In the genomic region with DNA sequence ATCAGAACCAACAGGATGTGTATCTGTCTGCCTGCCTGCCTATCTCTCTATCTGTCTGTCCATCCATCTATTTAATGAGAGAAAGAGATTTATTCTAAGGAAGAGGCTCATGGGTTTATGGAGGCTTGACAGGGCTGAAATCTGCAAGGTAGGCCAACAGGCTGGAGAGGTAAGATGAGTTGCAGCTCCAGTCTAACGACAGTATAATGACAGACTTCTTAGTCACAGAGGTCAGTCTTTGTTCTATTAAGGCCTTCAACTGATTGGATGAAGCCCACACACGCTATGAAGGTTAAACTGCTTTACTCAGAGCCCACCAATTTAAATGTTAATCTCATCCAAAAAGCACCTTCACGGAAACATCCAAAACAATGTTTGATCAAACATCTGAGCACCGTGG, we compare ENCODE assay signal across 28 cellular contexts.
"Had no signal": no experiment of that assay in that cellular context is flagged by ENCODE, and none has a peak within 500 bp of the region (broad histone marks: within the 10 kb centered on the region; RNA-seq: fewer than 3 reads in every experiment).

No MANE protein-coding gene starts in this region.

- H3K27ac ChIP-seq: KMS-11, Peyer's patch, SJCRH30, SK-N-MC had no signal

- H3K27me3 ChIP-seq: Peyer's patch, SJCRH30 had no signal

- DNase-seq: Karpas-422, KBM-7, MM.1S, MV-4-11, NCI-H1092, NCI-H1105, NCI-H1417 treated with DMSO at 0.1 percent for 48 hours, NCI-H1436 treated with DMSO at 0.1 percent for 48 hours, NCI-H1694 treated with DMSO at 0.1 percent for 48 hours, NCI-H187 treated with DMSO at 0.1 percent for 48 hours, NCI-H2029, NCI-H2081, NCI-H2171 treated with DMSO at 0.1 percent for 48 hours, NCI-H2227 treated with DMSO at 0.1 percent for 48 hours, NCI-H345, NCI-H446, NCI-H510A treated with DMSO at 0.1 percent for 48 hours, NCI-H524 treated with DMSO at 0.1 percent for 48 hours, NCI-H526 treated with DMSO at 0.1 percent for 48 hours, NCI-H774, Peyer's patch, RPMI8226, SHP77, SIG-M5, SJCRH30 had no signal

- ATAC-seq: SK-N-SH treated with all-trans-retinoic acid at 6 μM for 48 hours had no signal

- H3K4me3 ChIP-seq: Peyer's patch, SJCRH30, SK-N-MC had no signal

- H3K9me3 ChIP-seq: Peyer's patch, SJCRH30 had no signal

- H3K4me1 ChIP-seq: Peyer's patch, SJCRH30 had no signal

- H3K36me3 ChIP-seq: Peyer's patch, SJCRH30 had no signal
